ENCODE assay signal across 9 cellular contexts in the genomic region with DNA sequence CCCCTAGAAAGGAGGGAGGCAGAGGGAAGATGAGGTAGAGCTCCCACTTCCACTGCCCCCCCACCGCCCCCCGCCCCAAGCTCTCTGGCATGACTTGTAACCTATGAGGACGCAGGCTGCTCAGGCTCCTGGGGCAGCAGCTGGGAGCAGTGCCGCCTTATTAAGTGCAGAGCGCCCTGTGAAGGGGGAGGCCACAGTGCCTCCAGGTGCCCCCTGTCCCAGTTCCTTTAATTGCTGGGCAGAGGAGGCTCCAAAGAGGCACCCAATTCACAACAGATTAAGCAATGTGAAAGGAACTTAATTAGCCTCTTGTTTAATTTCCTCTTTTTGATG. TPM values are rescaled to one million over a fixed set of nuclear protein-coding genes. Genes with fewer than 3 reads are reported as not detected.
A peak's percentile ranks its signal among the peaks of the same experiment; 100 is the strongest.
DNase-seq lines count a peak whose midpoint lies in the region; ATAC-seq and TF ChIP-seq lines count a peak whose summit lies in the region.
"Had no signal": no experiment of that assay in that cellular context is flagged by ENCODE, and none has a peak within 500 bp of the region (broad histone marks: within the 10 kb centered on the region; RNA-seq: fewer than 3 reads in every experiment).

No MANE protein-coding gene starts in this region.

- no peak overlapping the region for H3K4me3 ChIP-seq in NB4 (ENCODE audit: low read depth, low read length)

- no peak for TF ChIP-seq POLR2A in NB4 (IDR thresholded peaks at IDR 0.05; ENCODE audit: extremely low read depth, insufficient read length)

- POLR2A ChIA-PET in activated CD4-positive, alpha-beta memory T cell treated with anti-CD3 and anti-CD28 coated beads for 36 hours (lab: Charles Lee), result interaction anchor here (3.7 kb wide), 1 partner anchor 34 kb away, joined by 44 read pairs; the partner anchor contains the start of gene ARHGEF2
- POLR2A ChIA-PET in activated CD4-positive, alpha-beta memory T cell treated with anti-CD3 and anti-CD28 coated beads, Interleukin-2, amount 10 ng/mL, durations not matched to agents 7 days and 5 days (lab: Charles Lee), result interaction anchor here (0.8 to 5.4 kb wide), 7 partner anchors 10 to 45 kb away, joined by 3 to 67 read pairs (median 6); partner anchors contain the start of genes ARHGEF2 and KHDC4

- no peak for DNase-seq in activated CD4-positive, alpha-beta memory T cell treated with anti-CD3 and anti-CD28 coated beads for 36 hours
- no peak for DNase-seq in activated CD4-positive, alpha-beta memory T cell treated with anti-CD3 and anti-CD28 coated beads, Interleukin-2, amount 10 ng/mL, durations not matched to agents 7 days and 5 days
- DNase-seq in NB4 (ENCODE audit: low read depth), result peak; percentile 58
- DNase-seq in amniotic stem cell (lab: John Stamatoyannopoulos, UW), result no peak
- DNase-seq: DND-41 had no signal

- no peak overlapping the region for H3K4me3 Mint-ChIP-seq in activated CD4-positive, alpha-beta memory T cell treated with anti-CD3 and anti-CD28 coated beads for 36 hours
- H3K4me3 Mint-ChIP-seq in activated CD4-positive, alpha-beta memory T cell treated with anti-CD3 and anti-CD28 coated beads, Interleukin-2, amount 10 ng/mL, durations not matched to agents 7 days and 5 days, result no peak overlapping the region
- H3K4me3 Mint-ChIP-seq in activated naive CD8-positive, alpha-beta T cell, result no peak overlapping the region
- H3K4me3 Mint-ChIP-seq in stimulated activated memory B cell treated with anti-CD40 and anti-IgM and Interleukin-4, amounts not matched to agents 10 μg/mL and 1 μg/mL and 100 μg/mL, for 72 hours, result no peak overlapping the region

- H3K27me3 Mint-ChIP-seq in activated CD4-positive, alpha-beta memory T cell treated with anti-CD3 and anti-CD28 coated beads for 36 hours, result no peaks in the 10 kb centered on the region
- no peaks in the 10 kb centered on the region for H3K27me3 Mint-ChIP-seq in activated CD4-positive, alpha-beta memory T cell treated with anti-CD3 and anti-CD28 coated beads, Interleukin-2, amount 10 ng/mL, durations not matched to agents 7 days and 5 days
- H3K27me3 Mint-ChIP-seq in activated naive CD8-positive, alpha-beta T cell, result no peaks in the 10 kb centered on the region
- H3K27me3 Mint-ChIP-seq in stimulated activated memory B cell treated with anti-CD40 and anti-IgM and Interleukin-4, amounts not matched to agents 10 μg/mL and 1 μg/mL and 100 μg/mL, for 72 hours, result no peaks in the 10 kb centered on the region

- H3K4me1 Mint-ChIP-seq in activated CD4-positive, alpha-beta memory T cell treated with anti-CD3 and anti-CD28 coated beads for 36 hours (ENCODE audit: low read depth), result peaks cover 71% of the 10 kb centered on the region
- H3K4me1 Mint-ChIP-seq in activated CD4-positive, alpha-beta memory T cell treated with anti-CD3 and anti-CD28 coated beads, Interleukin-2, amount 10 ng/mL, durations not matched to agents 7 days and 5 days, result peaks cover 69% of the 10 kb centered on the region
- H3K4me1 Mint-ChIP-seq in activated naive CD8-positive, alpha-beta T cell (ENCODE audit: low read depth), result peaks cover 68% of the 10 kb centered on the region
- peaks cover 91% of the 10 kb centered on the region for H3K4me1 Mint-ChIP-seq in stimulated activated memory B cell treated with anti-CD40 and anti-IgM and Interleukin-4, amounts not matched to agents 10 μg/mL and 1 μg/mL and 100 μg/mL, for 72 hours

- intact Hi-C loops in activated CD4-positive, alpha-beta memory T cell treated with anti-CD3 and anti-CD28 coated beads for 36 hours (cut with micrococcal nuclease), result loop anchor here (10.0 kb wide), 1 partner anchor 280 kb away; no protein-coding TSS in a partner anchor

- peak overlapping the region; percentile 98 for H3K27ac Mint-ChIP-seq in activated CD4-positive, alpha-beta memory T cell treated with anti-CD3 and anti-CD28 coated beads for 36 hours
- H3K27ac Mint-ChIP-seq in activated CD4-positive, alpha-beta memory T cell treated with anti-CD3 and anti-CD28 coated beads, Interleukin-2, amount 10 ng/mL, durations not matched to agents 7 days and 5 days, result no peak overlapping the region
- peak overlapping the region; percentile 94 for H3K27ac Mint-ChIP-seq in activated naive CD8-positive, alpha-beta T cell
- H3K27ac Mint-ChIP-seq in stimulated activated memory B cell treated with anti-CD40 and anti-IgM and Interleukin-4, amounts not matched to agents 10 μg/mL and 1 μg/mL and 100 μg/mL, for 72 hours, result peak overlapping the region; percentile 88

- no peaks in the 10 kb centered on the region for H3K9me3 Mint-ChIP-seq in activated CD4-positive, alpha-beta memory T cell treated with anti-CD3 and anti-CD28 coated beads for 36 hours
- H3K9me3 Mint-ChIP-seq in activated CD4-positive, alpha-beta memory T cell treated with anti-CD3 and anti-CD28 coated beads, Interleukin-2, amount 10 ng/mL, durations not matched to agents 7 days and 5 days, result no peaks in the 10 kb centered on the region
- H3K9me3 Mint-ChIP-seq in activated naive CD8-positive, alpha-beta T cell (ENCODE audit: low read depth), result no peaks in the 10 kb centered on the region
- no peaks in the 10 kb centered on the region for H3K9me3 Mint-ChIP-seq in stimulated activated memory B cell treated with anti-CD40 and anti-IgM and Interleukin-4, amounts not matched to agents 10 μg/mL and 1 μg/mL and 100 μg/mL, for 72 hours

- TF ChIP-seq CTCF in NB4 (IDR thresholded peaks at IDR 0.05; ENCODE audit: low read depth, low read length), result no peak

- no peak for ATAC-seq in stimulated activated memory B cell treated with anti-CD40 and anti-IgM and Interleukin-4, amounts not matched to agents 10 μg/mL and 1 μg/mL and 100 μg/mL, for 72 hours
- ATAC-seq in GM19463 (IDR thresholded peaks at IDR 0.05; ENCODE audit: unreplicated experiment) (no peak), esophagus mucosa (no peak)

- peaks cover 19% of the 10 kb centered on the region for H3K36me3 Mint-ChIP-seq in activated CD4-positive, alpha-beta memory T cell treated with anti-CD3 and anti-CD28 coated beads for 36 hours
- H3K36me3 Mint-ChIP-seq in activated CD4-positive, alpha-beta memory T cell treated with anti-CD3 and anti-CD28 coated beads, Interleukin-2, amount 10 ng/mL, durations not matched to agents 7 days and 5 days (ENCODE audit: low read depth), result peaks cover 29% of the 10 kb centered on the region
- peaks cover 3% of the 10 kb centered on the region for H3K36me3 Mint-ChIP-seq in activated naive CD8-positive, alpha-beta T cell
- H3K36me3 Mint-ChIP-seq in stimulated activated memory B cell treated with anti-CD40 and anti-IgM and Interleukin-4, amounts not matched to agents 10 μg/mL and 1 μg/mL and 100 μg/mL, for 72 hours, result peaks cover 25% of the 10 kb centered on the region

- CTCF ChIA-PET in activated CD4-positive, alpha-beta memory T cell treated with anti-CD3 and anti-CD28 coated beads for 36 hours (lab: Charles Lee), result interaction anchor here (2.6 kb wide), 1 partner anchor 45 kb away, joined by 16 read pairs; no protein-coding TSS in a partner anchor
- CTCF ChIA-PET in activated CD4-positive, alpha-beta memory T cell treated with anti-CD3 and anti-CD28 coated beads, Interleukin-2, amount 10 ng/mL, durations not matched to agents 7 days and 5 days (lab: Charles Lee), result interaction anchor here (0.8 to 2.1 kb wide), 6 partner anchors 8 to 122 kb away, joined by 3 to 10 read pairs (median 3); no protein-coding TSS in a partner anchor

RNA-seq across cellular contexts. Expression of gene RXFP4, which starts 2.9 kb away (rescaled TPM):
- not detected for total RNA-seq in activated CD4-positive, alpha-beta memory T cell treated with anti-CD3 and anti-CD28 coated beads for 36 hours
- not detected for total RNA-seq in activated CD4-positive, alpha-beta memory T cell treated with anti-CD3 and anti-CD28 coated beads, Interleukin-2, amount 10 ng/mL, durations not matched to agents 7 days and 5 days
- not detected for total RNA-seq in esophagus mucosa

RNA-seq across cellular contexts. Expression of gene KHDC4, which starts 10.1 kb away (rescaled TPM):
- 10 to 100 TPM; 66.1 to 70.2 TPM for total RNA-seq in activated CD4-positive, alpha-beta memory T cell treated with anti-CD3 and anti-CD28 coated beads for 36 hours
- 10 to 100 TPM; 63.8 to 71.4 TPM for total RNA-seq in activated CD4-positive, alpha-beta memory T cell treated with anti-CD3 and anti-CD28 coated beads, Interleukin-2, amount 10 ng/mL, durations not matched to agents 7 days and 5 days
- 19.4 TPM for total RNA-seq in esophagus mucosa

RNA-seq across cellular contexts. Expression of gene RIT1, which starts 33.2 kb away (rescaled TPM):
- total RNA-seq in activated CD4-positive, alpha-beta memory T cell treated with anti-CD3 and anti-CD28 coated beads for 36 hours, result 10 to 100 TPM; 19.1 to 21.1 TPM
- 10 to 100 TPM; 25.0 to 30.9 TPM for total RNA-seq in activated CD4-positive, alpha-beta memory T cell treated with anti-CD3 and anti-CD28 coated beads, Interleukin-2, amount 10 ng/mL, durations not matched to agents 7 days and 5 days
- total RNA-seq in esophagus mucosa, result 35.7 TPM

RNA-seq across cellular contexts. Expression of gene ARHGEF2, which starts 34.0 kb away (rescaled TPM):
- 100 to 1,000 TPM; 165 to 174 TPM for total RNA-seq in activated CD4-positive, alpha-beta memory T cell treated with anti-CD3 and anti-CD28 coated beads for 36 hours
- 100 to 1,000 TPM; 159 to 164 TPM for total RNA-seq in activated CD4-positive, alpha-beta memory T cell treated with anti-CD3 and anti-CD28 coated beads, Interleukin-2, amount 10 ng/mL, durations not matched to agents 7 days and 5 days
- 23.8 TPM for total RNA-seq in esophagus mucosa
